10 cellular contexts compared by ENCODE assay signal in the genomic region with DNA sequence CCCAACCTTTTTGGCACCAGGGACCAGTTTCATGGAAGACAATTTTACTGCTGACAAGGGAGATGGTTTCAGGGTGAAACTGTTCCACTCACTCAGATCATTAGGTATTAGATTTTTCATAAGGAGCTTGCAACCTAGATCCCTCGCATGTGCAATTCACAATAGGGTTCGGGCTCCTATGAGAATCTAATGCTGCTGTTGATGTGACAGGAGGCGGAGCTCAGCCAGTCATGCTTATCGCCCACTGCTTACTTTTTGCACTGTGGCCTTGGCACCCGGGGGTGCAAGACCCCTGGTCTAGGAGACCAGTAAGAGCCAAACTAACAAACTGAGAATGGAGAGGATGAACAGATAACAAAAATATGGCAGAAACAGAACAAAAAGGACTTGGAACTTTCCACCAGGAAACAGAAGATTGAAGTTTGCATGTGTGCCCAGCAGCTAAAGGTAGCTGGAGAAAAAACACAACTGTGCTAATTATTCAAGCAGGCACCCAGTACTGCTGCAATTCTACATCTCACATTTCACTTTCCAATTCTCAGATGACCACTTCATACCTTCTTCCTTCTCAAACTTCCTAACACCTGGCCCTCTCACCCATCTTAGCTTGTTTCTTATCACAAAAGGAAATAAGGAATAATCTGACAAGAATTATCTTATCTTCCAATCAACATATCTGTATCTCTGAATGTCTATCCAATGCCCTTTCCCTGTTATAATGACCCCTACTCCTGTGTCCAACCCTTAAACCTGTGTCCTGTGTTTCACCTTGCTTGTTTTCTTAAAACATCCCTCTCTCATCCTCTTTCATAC. TPM values are rescaled to one million over a fixed set of nuclear protein-coding genes. Genes with fewer than 3 reads are reported as not detected.
DNase-seq lines count a peak whose midpoint lies in the region; ATAC-seq, FAIRE-seq and TF ChIP-seq lines count a peak whose summit lies in the region.
"Had no signal": no experiment of that assay in that cellular context is flagged by ENCODE, and none has a peak within 500 bp of the region (broad histone marks: within the 10 kb centered on the region; RNA-seq: fewer than 3 reads in every experiment).

No MANE protein-coding gene starts in this region.

- H3K4me1 Mint-ChIP-seq in CD4-positive, alpha-beta memory T cell, result peaks cover 51 to 58% (median 55%) of the 10 kb centered on the region in 4 donors
- H3K4me1 Mint-ChIP-seq in memory B cell, result peaks cover 43% of the 10 kb centered on the region

- POLR2A ChIA-PET in CD4-positive, alpha-beta memory T cell (lab: Charles Lee; ENCODE audit: partially characterized antibody), result interaction anchor here (3.5 kb wide), 1 partner anchor 21 kb away, joined by 9 read pairs; no protein-coding TSS in a partner anchor

- FAIRE-seq in GM12892 (lab: Jason Lieb, UNC), result peak; percentile 77

- ATAC-seq in memory B cell (ENCODE audit: low read depth), result peak; percentile 29
- ATAC-seq: body of pancreas had no signal

- H3K4me3 ChIP-seq in CD4-positive, alpha-beta memory T cell (ENCODE audit: low read length in 2 of 2), result no peak overlapping the region
- no peak overlapping the region for H3K4me3 ChIP-seq in OCI-LY1 (ENCODE audit: low read depth, low read length, poor library complexity, severe bottlenecking)
- H3K4me3 ChIP-seq: body of pancreas, SK-N-MC had no signal

- H3K4me1 ChIP-seq in CD4-positive, alpha-beta memory T cell (ENCODE audit: insufficient read depth, low read length), result peaks cover 95% of the 10 kb centered on the region
- H3K4me1 ChIP-seq in OCI-LY1 (ENCODE audit: insufficient read depth, low read length, severe bottlenecking), result peaks cover 59% of the 10 kb centered on the region

- TF ChIP-seq CTCF in OCI-LY1 (IDR thresholded peaks at IDR 0.05; ENCODE audit: low read length), result no peak

- no peak overlapping the region for H2AFZ ChIP-seq in OCI-LY1 (ENCODE audit: low read length)

- no peak overlapping the region for H3K27ac ChIP-seq in CD4-positive, alpha-beta memory T cell (ENCODE audit: low read depth, low read length)
- peak overlapping the region; percentile 19 for H3K27ac ChIP-seq in OCI-LY1 (ENCODE audit: low read depth, low read length, poor library complexity, severe bottlenecking)
- H3K27ac ChIP-seq: SK-N-MC had no signal

- peaks cover 9 to 15% of the 10 kb centered on the region in 2 donors for H3K36me3 Mint-ChIP-seq in CD4-positive, alpha-beta memory T cell
- peaks cover 10% of the 10 kb centered on the region for H3K36me3 Mint-ChIP-seq in memory B cell

- H3K9ac ChIP-seq in OCI-LY1 (ENCODE audit: low read length), result no peak overlapping the region

- DNase-seq in CD4-positive, alpha-beta memory T cell, result no peak
- DNase-seq in GM12892 (ENCODE audit: insufficient read length), result no peak
- no peak for DNase-seq in memory B cell (ENCODE audit: low spot score in 2 of 2)
- DNase-seq in erythroblast (lab: John Stamatoyannopoulos, UW), result no peak
- DNase-seq in NCI-H146 treated with DMSO at 0.1 percent for 48 hours (lab: John Stamatoyannopoulos, UW; ENCODE audit: unreplicated experiment), result no peak
- no peak for DNase-seq in retina
- DNase-seq: NCI-H446 had no signal

- no peaks in the 10 kb centered on the region for H3F3A ChIP-seq in OCI-LY1 (ENCODE audit: insufficient read depth, low read length)

- peak overlapping the region; percentile 10 to 73 (median 58) for H3K4me3 Mint-ChIP-seq in CD4-positive, alpha-beta memory T cell
- H3K4me3 Mint-ChIP-seq in memory B cell, result peak overlapping the region; percentile 52

- intact Hi-C loops in CD4-positive, alpha-beta memory T cell (cut with micrococcal nuclease), result no loop called here

- peaks cover 7% of the 10 kb centered on the region; the same call in 1 of the 2 replicates for H4K20me1 ChIP-seq in OCI-LY1 (ENCODE audit: insufficient read depth, low read length)

- 0 out of 2 replicates have a peak, but pooled peaks have one; percentile 17 for TF ChIP-seq POLR2A in GM12892 (IDR thresholded peaks at IDR 0.05; ENCODE audit: low read depth, low read length)
- no peak for TF ChIP-seq POLR2A in erythroblast (IDR thresholded peaks at IDR 0.05; ENCODE audit: low read length)

- peaks cover 100% of the 10 kb centered on the region for H3K79me2 ChIP-seq in OCI-LY1 (ENCODE audit: insufficient read depth, low read length)

- H3K27me3 ChIP-seq in CD4-positive, alpha-beta memory T cell (ENCODE audit: insufficient read depth, low read length), result no peaks in the 10 kb centered on the region
- no peaks in the 10 kb centered on the region for H3K27me3 ChIP-seq in OCI-LY1 (ENCODE audit: insufficient read depth, low read length)
- H3K27me3 ChIP-seq: body of pancreas had no signal

- no peaks in the 10 kb centered on the region for H3K9me3 Mint-ChIP-seq in CD4-positive, alpha-beta memory T cell
- no peaks in the 10 kb centered on the region for H3K9me3 Mint-ChIP-seq in memory B cell

- H3K4me2 ChIP-seq in OCI-LY1 (ENCODE audit: low read length), result peak overlapping the region; percentile 39

- H3K27me3 Mint-ChIP-seq in CD4-positive, alpha-beta memory T cell, result no peaks in the 10 kb centered on the region
- no peaks in the 10 kb centered on the region for H3K27me3 Mint-ChIP-seq in memory B cell

- H3K27ac Mint-ChIP-seq in CD4-positive, alpha-beta memory T cell, result peak overlapping the region in 3 of 7 donors; percentile 57 to 69 (median 63)
- peak overlapping the region; percentile 83 for H3K27ac Mint-ChIP-seq in memory B cell

- no peaks in the 10 kb centered on the region for H3K9me2 ChIP-seq in OCI-LY1 (ENCODE audit: low read depth, low read length)

- CTCF ChIA-PET in CD4-positive, alpha-beta memory T cell (lab: Charles Lee; ENCODE audit: partially characterized antibody), result interaction anchor here (0.6 to 0.9 kb wide), 2 partner anchors 9 to 30 kb away, joined by 3 read pairs; no protein-coding TSS in a partner anchor

- H3K9me3 ChIP-seq in CD4-positive, alpha-beta memory T cell (ENCODE audit: control insufficient read depth in 1 of 2, low read length in 2 of 2), result no peaks in the 10 kb centered on the region
- H3K9me3 ChIP-seq in OCI-LY1 (ENCODE audit: low read length), result no peaks in the 10 kb centered on the region
- H3K9me3 ChIP-seq: body of pancreas had no signal

- no peaks in the 10 kb centered on the region for H3K36me3 ChIP-seq in CD4-positive, alpha-beta memory T cell (ENCODE audit: insufficient read depth, low read length)
- H3K36me3 ChIP-seq in OCI-LY1 (ENCODE audit: insufficient read depth, low read length), result no peaks in the 10 kb centered on the region; the same call in 1 of the 2 replicates

RNA-seq across cellular contexts. Expression of a gene that starts 24.8 kb away (rescaled TPM):
- 100 to 1,000 TPM; 117 to 130 TPM for total RNA-seq in CD4-positive, alpha-beta memory T cell
- polyA plus RNA-seq in CD4-positive, alpha-beta memory T cell, result 10 to 100 TPM; 55.5 to 83.4 TPM
- 36.5 TPM for polyA plus RNA-seq in GM12892 (2012; ENCODE audit: missing spikeins)
